In the genomic region with DNA sequence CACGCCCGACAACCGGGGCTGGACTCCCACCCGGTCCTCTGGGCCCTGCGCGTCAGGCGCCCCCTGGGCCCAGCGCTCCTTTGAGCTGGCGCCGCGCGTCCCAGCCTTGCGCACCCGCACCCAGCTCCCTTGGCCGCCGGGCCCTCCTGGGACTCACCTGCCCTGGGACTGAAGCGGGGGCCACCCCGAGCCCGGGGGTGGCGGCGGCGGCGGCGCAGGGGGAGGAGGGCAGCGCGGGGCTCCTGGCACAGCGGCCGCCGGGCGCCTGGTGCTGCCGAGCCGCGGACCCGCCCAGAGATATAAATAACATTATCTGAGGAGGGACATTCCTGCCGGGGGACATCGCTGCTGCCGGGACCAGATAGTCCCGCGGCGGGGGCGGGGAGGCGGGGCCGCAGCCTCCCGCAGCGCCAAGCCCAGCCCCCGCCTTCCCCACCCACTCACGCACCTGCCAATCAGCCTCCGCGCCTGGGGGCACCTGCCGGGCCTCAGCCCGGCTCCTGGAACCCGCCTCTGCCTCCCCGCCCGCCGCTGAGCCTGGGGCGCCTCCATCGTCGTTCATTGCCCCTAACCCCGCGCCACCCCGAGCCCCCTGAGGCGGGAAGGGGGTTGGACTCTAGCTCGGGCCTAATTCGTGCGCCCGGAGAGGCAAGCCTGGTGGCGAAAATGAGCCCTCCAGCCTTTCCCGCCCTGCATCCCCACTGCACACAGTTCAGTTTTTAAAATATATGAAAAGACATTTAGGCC, we compare ENCODE assay signal across 8 cellular contexts. TPM values are rescaled to one million over a fixed set of nuclear protein-coding genes. Genes with fewer than 3 reads are reported as not detected.
DNase-seq lines count a peak whose midpoint lies in the region; ATAC-seq and TF ChIP-seq lines count a peak whose summit lies in the region.

Gene SPTB, minus strand, starts transcription at position 273 of the 747 bp plus-strand sequence. CDS start 56,813 bp downstream, outside the sequence.

- DNase-seq in AG09309 (ENCODE audit: low read depth) = no peak
- peak; percentile 5 for DNase-seq in NCI-H446 treated with DMSO at 0.1 percent for 48 hours (lab: John Stamatoyannopoulos, UW)
- peak; percentile 51 for DNase-seq in activated T-cell treated with anti-CD3 and anti-CD28 coated beads for 24 hours (ENCODE audit: low read depth)
- DNase-seq in neural crest cell (ENCODE audit: low read depth, low spot score) = no peak

- peak within 1 kb of the TSS; percentile 87 for H3K4me3 Mint-ChIP-seq in neural crest cell

- H3K27ac ChIP-seq in stomach smooth muscle (ENCODE audit: low read length) = no peak within 1 kb of the TSS

- H3K4me1 Mint-ChIP-seq in neural crest cell = peaks cover 3% of the 10 kb centered on the region

- H3K4me3 ChIP-seq in AG09309 (ENCODE audit: control insufficient read depth, low read depth, low read length) = peak within 1 kb of the TSS; percentile 32
- H3K4me3 ChIP-seq in stomach smooth muscle (ENCODE audit: low read length in 2 of 2) = peak within 1 kb of the TSS; percentile 58 to 71

- H3K36me3 Mint-ChIP-seq in neural crest cell (ENCODE audit: low read depth) = no peaks in the 10 kb centered on the region

- H3K36me3 ChIP-seq in stomach smooth muscle (ENCODE audit: control insufficient read depth in 2 of 2, insufficient read depth in 2 of 2, low read length in 2 of 2) = no peaks in the 10 kb centered on the region

- H3K9me3 Mint-ChIP-seq in neural crest cell = no peaks in the 10 kb centered on the region

- no peak within 1 kb of the TSS for H3K27ac Mint-ChIP-seq in neural crest cell (ENCODE audit: unreplicated experiment)

- H3K27me3 ChIP-seq in stomach smooth muscle (ENCODE audit: control insufficient read depth in 1 of 2, insufficient read depth in 2 of 2, low read length in 2 of 2) = peaks cover 21 to 35% of the 10 kb centered on the region in 2 donors

- H3K9ac ChIP-seq in stomach smooth muscle (ENCODE audit: low read length in 2 of 2) = peak within 1 kb of the TSS in 1 of 2 donors; percentile 19

- peak; percentile 35 for ATAC-seq in GM21737 (IDR thresholded peaks at IDR 0.05; ENCODE audit: unreplicated experiment)
- ATAC-seq in esophagus mucosa = peak; percentile 53
- no peak for ATAC-seq in GM21526 (IDR thresholded peaks at IDR 0.05; ENCODE audit: low FRiP score, unreplicated experiment)

- no peaks in the 10 kb centered on the region for H3K9me3 ChIP-seq in stomach smooth muscle (ENCODE audit: control insufficient read depth in 2 of 2, low read length in 2 of 2)

- TF ChIP-seq CTCF in AG09309 (IDR thresholded peaks at IDR 0.05; ENCODE audit: control insufficient read depth, insufficient read depth, low read depth, low read length, missing control alignments) = no peak
- TF ChIP-seq CTCF in neural crest cell (conservative IDR thresholded peaks at IDR 0.05) = peak; percentile 37

- H3K4me1 ChIP-seq in stomach smooth muscle (ENCODE audit: control insufficient read depth, insufficient read depth, low read length) = peaks cover 10% of the 10 kb centered on the region

- H3K27me3 Mint-ChIP-seq in neural crest cell (ENCODE audit: low read depth) = peaks cover 94% of the 10 kb centered on the region

RNA-seq across cellular contexts. Expression of gene SPTB, which starts in this region (rescaled TPM):
- total RNA-seq in esophagus mucosa (0.08 TPM), neural crest cell (0.16 and 0.18 TPM in 2 replicates)

Comparison
In these comparisons a context has a peak if more than half of its experiments do, and no peak if none do; other contexts are left out.
1. Peak in ATAC-seq in esophagus mucosa; RNA of the gene not detected or under 1 TPM.
2. DNase-seq: peak in NCI-H446 treated with DMSO at 0.1 percent for 48 hours (single experiment) and activated T-cell treated with anti-CD3 and anti-CD28 coated beads for 24 hours (single experiment); none in AG09309 (single experiment) and neural crest cell (single experiment).